Comparison of ENCODE assay signal across 27 cellular contexts in the genomic region with DNA sequence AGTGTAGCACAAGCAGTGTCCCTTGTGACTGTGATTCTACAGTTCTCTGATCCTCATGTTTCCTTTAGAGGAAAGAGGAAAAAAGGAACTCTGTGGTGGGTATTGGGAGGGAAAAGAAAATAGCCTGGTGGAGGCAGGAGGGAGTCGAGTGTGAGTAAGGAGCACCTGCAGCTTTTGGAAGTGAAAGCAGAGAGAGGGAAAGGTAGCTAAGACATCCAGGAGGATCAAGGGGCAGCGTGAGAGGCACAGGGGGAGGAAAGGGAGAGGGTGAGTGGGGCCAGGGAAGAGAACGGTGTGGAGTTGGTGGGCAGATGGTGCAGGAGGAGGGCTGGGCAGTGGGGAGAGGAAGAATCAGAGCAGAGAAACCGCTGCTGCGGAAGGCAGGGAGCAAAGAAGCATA.
DNase-seq lines count a peak whose midpoint lies in the region; ATAC-seq lines count a peak whose summit lies in the region.
"Had no signal": no experiment of that assay in that cellular context is flagged by ENCODE, and none has a peak within 500 bp of the region (broad histone marks: within the 10 kb centered on the region; RNA-seq: fewer than 3 reads in every experiment).

No MANE protein-coding gene starts in this region.

- H3K36me3 Mint-ChIP-seq in activated naive CD4-positive, alpha-beta T cell treated with anti-CD3 and anti-CD28 coated beads, Interleukin-2, amount 10 ng/mL, durations not matched to agents 7 days and 5 days = peaks cover 78% of the 10 kb centered on the region
- peaks cover 66% of the 10 kb centered on the region for H3K36me3 Mint-ChIP-seq in central memory CD8-positive, alpha-beta T cell (ENCODE audit: insufficient read depth)

- ATAC-seq in central memory CD8-positive, alpha-beta T cell (replicated peaks; ENCODE audit: extremely low read depth, poor library complexity, severe bottlenecking) = no peak
- ATAC-seq: HCT116, sciatic nerve had no signal

- no peaks in the 10 kb centered on the region for H3K27me3 Mint-ChIP-seq in activated naive CD4-positive, alpha-beta T cell treated with anti-CD3 and anti-CD28 coated beads, Interleukin-2, amount 10 ng/mL, durations not matched to agents 7 days and 5 days
- no peaks in the 10 kb centered on the region for H3K27me3 Mint-ChIP-seq in central memory CD8-positive, alpha-beta T cell

- CTCF ChIA-PET in activated naive CD4-positive, alpha-beta T cell treated with anti-CD3 and anti-CD28 coated beads, Interleukin-2, amount 10 ng/mL, durations not matched to agents 7 days and 5 days (lab: Charles Lee) = no interaction called here

- peak overlapping the region; percentile 17 for H3K27ac Mint-ChIP-seq in activated naive CD4-positive, alpha-beta T cell treated with anti-CD3 and anti-CD28 coated beads, Interleukin-2, amount 10 ng/mL, durations not matched to agents 7 days and 5 days
- peak overlapping the region; percentile 79 for H3K27ac Mint-ChIP-seq in central memory CD8-positive, alpha-beta T cell (ENCODE audit: low read depth)
- H3K27ac Mint-ChIP-seq: B cell, progenitor cell of endocrine pancreas had no signal

- no peaks in the 10 kb centered on the region for H3K4me1 Mint-ChIP-seq in activated naive CD4-positive, alpha-beta T cell treated with anti-CD3 and anti-CD28 coated beads, Interleukin-2, amount 10 ng/mL, durations not matched to agents 7 days and 5 days
- peaks cover 22% of the 10 kb centered on the region for H3K4me1 Mint-ChIP-seq in central memory CD8-positive, alpha-beta T cell
- H3K4me1 Mint-ChIP-seq: B cell had no signal

- H3K4me3 Mint-ChIP-seq in activated naive CD4-positive, alpha-beta T cell treated with anti-CD3 and anti-CD28 coated beads, Interleukin-2, amount 10 ng/mL, durations not matched to agents 7 days and 5 days = no peak overlapping the region
- H3K4me3 Mint-ChIP-seq in central memory CD8-positive, alpha-beta T cell = no peak overlapping the region
- H3K4me3 Mint-ChIP-seq: B cell had no signal

- H3K9me3 Mint-ChIP-seq in activated naive CD4-positive, alpha-beta T cell treated with anti-CD3 and anti-CD28 coated beads, Interleukin-2, amount 10 ng/mL, durations not matched to agents 7 days and 5 days = no peaks in the 10 kb centered on the region
- H3K9me3 Mint-ChIP-seq in central memory CD8-positive, alpha-beta T cell = no peaks in the 10 kb centered on the region

- DNase-seq in activated naive CD4-positive, alpha-beta T cell treated with anti-CD3 and anti-CD28 coated beads, Interleukin-2, amount 10 ng/mL, durations not matched to agents 7 days and 5 days = no peak
- DNase-seq in activated naive CD4-positive, alpha-beta T cell (lab: John Stamatoyannopoulos, UW) = no peak
- DNase-seq in NCI-H69 (lab: John Stamatoyannopoulos, UW) (peak; percentile 11), retina (peak; percentile 23), iPS-NIHi7 (ENCODE audit: extremely low spot score) (no peak), foreskin melanocyte (no peak), activated gamma-delta T cell (lab: John Stamatoyannopoulos, UW) (no peak)
- no peak for DNase-seq in central memory CD8-positive, alpha-beta T cell (ENCODE audit: low spot score in 2 of 2)
- DNase-seq: ACHN; activated CD4-positive, alpha-beta T cell treated with anti-CD3 and anti-CD28 coated beads for 4 hours; DMS153; effector CD8-positive, alpha-beta T cell; hypothalamus; IMR-90; mammary epithelial cell; MV-4-11; NCI-H1436; NCI-H345; Peyer's patch; SHP77; stimulated activated CD4-positive, alpha-beta T cell treated with anti-CD3 and anti-CD28 coated beads, Interleukin-4, amount 100 ng/mL, for 1 hour; T-helper 9 cell; transverse colon had no signal

Comparison
In these comparisons a context has a peak if more than half of its experiments do, and no peak if none do; other contexts are left out.
1. DNase-seq: peak in NCI-H69 (single experiment) and retina (single experiment); none in activated naive CD4-positive, alpha-beta T cell treated with anti-CD3 and anti-CD28 coated beads, Interleukin-2, amount 10 ng/mL, durations not matched to agents 7 days and 5 days (single experiment), activated naive CD4-positive, alpha-beta T cell (0 of 4), central memory CD8-positive, alpha-beta T cell (0 of 2), iPS-NIHi7 (single experiment), foreskin melanocyte (single experiment) and activated gamma-delta T cell (single experiment).